Comparison of ENCODE assay signal across 8 cellular contexts in genomic region chrX:134373736-134374135, GRCh38. TPM values are rescaled to one million over a fixed set of nuclear protein-coding genes. Genes with fewer than 3 reads are reported as not detected.
DNase-seq lines count a peak whose midpoint lies in the region; ATAC-seq, FAIRE-seq and TF ChIP-seq lines count a peak whose summit lies in the region.

No MANE protein-coding gene starts in this region.

- intact Hi-C loops in left ventricle myocardium inferior (cut with micrococcal nuclease), result no loop called here
- intact Hi-C loops in left cardiac atrium (cut with DNase I), result no loop called here
- intact Hi-C loops in GM12878 (cut with micrococcal nuclease; ENCODE audit: unreplicated experiment), result no loop called here
- intact Hi-C loops in uterus (cut with DNase I; ENCODE audit: low total_unique reads), result no loop called here

- H2AFZ ChIP-seq in GM12878 (ENCODE audit: control insufficient read depth, low read depth, low read length), result peak overlapping the region; percentile 45

- SMC1A ChIA-PET in GM12878 (lab: Charles Lee; ENCODE audit: uncharacterized antibody, unreplicated experiment), result no interaction called here

- DNase-seq in left ventricle myocardium inferior (no peak), left cardiac atrium (no peak), GM12878 (ENCODE audit: low read depth, low spot score) (no peak), medulla oblongata (ENCODE audit: extremely low spot score) (peak; percentile 4), uterus (no peak), NCI-H2227 treated with DMSO at 0.1 percent for 48 hours (lab: John Stamatoyannopoulos, UW) (no peak)

- 0 out of 2 replicates have a peak overlapping the region, but pooled peaks have one; percentile 22 for H3K4me2 ChIP-seq in GM12878 (ENCODE audit: control insufficient read depth, insufficient read depth)

- CTCF ChIA-PET in GM12878 (lab: Yijun Ruan, JAX), result interaction anchor here (1.7 to 1.9 kb wide), 2 partner anchors 16 to 23 kb away, joined by 4 to 12 read pairs; no protein-coding TSS in a partner anchor

- RAD21 ChIA-PET in GM12878 (lab: Charles Lee; ENCODE audit: unreplicated experiment), result no interaction called here

- H3K27me3 ChIP-seq in left ventricle myocardium inferior (ENCODE audit: low read depth), result no peaks in the 10 kb centered on the region
- no peaks in the 10 kb centered on the region for H3K27me3 ChIP-seq in GM12878 (replicated peaks in 1 of 2; ENCODE audit: control insufficient read depth in 2 of 2, insufficient read depth in 2 of 2, low read length in 1 of 2)
- H3K27me3 ChIP-seq in uterus, result peaks cover 0 to 15% of the 10 kb centered on the region in 2 donors

- H3K4me1 ChIP-seq in left ventricle myocardium inferior, result peaks cover 20% of the 10 kb centered on the region
- peaks cover 5% of the 10 kb centered on the region; the same call in 1 of the 2 replicates for H3K4me1 ChIP-seq in GM12878 (ENCODE audit: control insufficient read depth, insufficient read depth, low read length)
- no peaks in the 10 kb centered on the region for H3K4me1 ChIP-seq in uterus

- H3K9me3 ChIP-seq in left ventricle myocardium inferior (replicated peaks) (no peaks in the 10 kb centered on the region), GM12878 (replicated peaks; ENCODE audit: control insufficient read depth, insufficient read depth, low read length) (no peaks in the 10 kb centered on the region), uterus (no peaks in the 10 kb centered on the region)

- BruUV-seq in GM12878 (replicated peaks; lab: Mats Ljungman, UMichigan), result no TSS peak

- no peaks in the 10 kb centered on the region for H4K20me1 ChIP-seq in GM12878 (ENCODE audit: control insufficient read depth, insufficient read depth)

- no peak for FAIRE-seq in GM12878 (lab: Jason Lieb, UNC)

- H3K36me3 ChIP-seq in left ventricle myocardium inferior (no peaks in the 10 kb centered on the region), GM12878 (ENCODE audit: control insufficient read depth in 2 of 2, insufficient read depth in 2 of 2, low read length in 1 of 2) (no peaks in the 10 kb centered on the region; a peak in 1 of 4 replicates), uterus (no peaks in the 10 kb centered on the region)

- in situ Hi-C loops in GM12878 (cut with MboI), result no loop called here

- no peak for TF ChIP-seq CTCF in left ventricle myocardium inferior (IDR thresholded peaks at IDR 0.05; ENCODE audit: borderline replicate concordance)
- no peak for TF ChIP-seq CTCF in GM12878 (IDR thresholded peaks at IDR 0.05 in 2 of 3, conservative IDR thresholded peaks at IDR 0.05 in 1 of 3; ENCODE audit: control insufficient read depth in 2 of 3, extremely low read depth in 1 of 3, insufficient read depth in 1 of 3, low read depth in 3 of 3, low read length in 3 of 3)
- TF ChIP-seq CTCF in uterus (IDR thresholded peaks at IDR 0.05), result no peak

- H3K9ac ChIP-seq in GM12878 (ENCODE audit: control insufficient read depth, insufficient read depth, low read length), result peak overlapping the region; percentile 84

- TF ChIP-seq EP300 in GM12878 (IDR thresholded peaks at IDR 0.05; ENCODE audit: borderline replicate concordance in 1 of 2, control insufficient read depth in 1 of 2, low read depth in 2 of 2, low read length in 2 of 2), result no peak

- no peak for TF ChIP-seq POLR2A in GM12878 (IDR thresholded peaks at IDR 0.05; ENCODE audit: low read depth, low read length)
- TF ChIP-seq POLR2A in uterus (IDR thresholded peaks at IDR 0.05), result no peak

- ATAC-seq in left cardiac atrium (no peak), GM12878 (no peak), GM21381 (IDR thresholded peaks at IDR 0.05; ENCODE audit: unreplicated experiment) (no peak), GM21576 (IDR thresholded peaks at IDR 0.05; ENCODE audit: unreplicated experiment) (no peak)

- H3K79me2 ChIP-seq in GM12878 (ENCODE audit: control insufficient read depth, insufficient read depth, low read length), result peaks cover 34% of the 10 kb centered on the region

- WGBS in GM12878 (ENCODE audit: insufficient coverage, insufficient replicate concordance, low lambda C conversion rate, missing lambda C conversion rate), result 51% methylated on average over 8 of the region's 8 CpGs

- TF ChIP-seq RAD21 in GM12878 (IDR thresholded peaks at IDR 0.05; ENCODE audit: insufficient read depth, low read depth, low read length), result no peak

- POLR2A ChIA-PET in GM12878 (lab: Charles Lee), result interaction anchor here (1.2 to 1.5 kb wide), 2 partner anchors 10 to 16 kb away, joined by 3 to 5 read pairs; no protein-coding TSS in a partner anchor

- H3K4me3 ChIP-seq in left ventricle myocardium inferior (peak overlapping the region; percentile 84), GM12878 (peak overlapping the region; percentile 89), uterus (peak overlapping the region; percentile 59 to 68)

- H3K27ac ChIP-seq in left ventricle myocardium inferior (replicated peaks) (peak overlapping the region; percentile 90), GM12878 (ENCODE audit: control insufficient read depth, insufficient read depth) (peak overlapping the region; percentile 82), uterus (peak overlapping the region; percentile 85 to 93)

TF ChIP-seq in GM12878, 131 proteins besides CTCF, POLR2A, EP300 and RAD21:
- TF ChIP-seq CBX5 (IDR thresholded peaks at IDR 0.05; ENCODE audit: low read depth) (0 out of 2 replicates have a peak, but pooled peaks have one; percentile 4), RUNX3 (IDR thresholded peaks at IDR 0.05; ENCODE audit: low read length) (no peak)

RNA-seq across cellular contexts. Expression of gene PHF6, which starts 0.6 kb away (rescaled TPM):
- total RNA-seq in left ventricle myocardium inferior, result 9.8 TPM
- 10 to 100 TPM; 11.2 to 11.9 TPM for total RNA-seq in left cardiac atrium
- 27.9 and 32.1 TPM in 2 replicates for total RNA-seq in GM12878 (2013; cell fraction: nucleolus; rRNA removed)
- total RNA-seq in GM12878 (2014; rRNA removed), result 28.9 and 36.2 TPM in 2 replicates
- total RNA-seq in GM12878 (2014; rRNA removed; fragmentation: Illumina TruSeq; extraction: Trizol), result 29.7 and 30.4 TPM in 2 replicates
- total RNA-seq in GM12878 (2021), result 39.9 and 42.4 TPM in 2 replicates
- 8.2 TPM for polyA plus RNA-seq in GM12878 (2011; ENCODE audit: low read depth)
- polyA plus RNA-seq in GM12878 (2011; rRNA removed), result 18.7 and 28.8 TPM in 2 replicates
- 5.5 and 7.2 TPM in 2 replicates for polyA plus RNA-seq in GM12878 (2011; cell fraction: cytosol; rRNA removed)
- 7.3 and 10.4 TPM in 2 replicates for polyA plus RNA-seq in GM12878 (2011; cell fraction: nucleus; rRNA removed)
- polyA plus RNA-seq in GM12878 (2012), result 16.0 and 21.9 TPM in 2 replicates
- 36.7 and 43.9 TPM in 2 replicates for polyA plus RNA-seq in GM12878 (2014; fragmentation: Illumina TruSeq; extraction: Trizol)
- polyA plus RNA-seq in GM12878 (2014; fragmentation: Nextera tagmentation; extraction: Ambion mirVana), result 10 to 100 TPM; 17.4 to 39.3 TPM
- 15.5 and 20.2 TPM in 2 replicates for polyA plus RNA-seq in GM12878 (2014; rRNA removed)
- 10 to 100 TPM; 44.9 to 49.7 TPM for polyA plus RNA-seq in GM12878 (2016; fragmentation: Nextera tagmentation; extraction: Ambion mirVana)
- polyA minus RNA-seq in GM12878 (2011; rRNA and poly(A)+ RNA removed), result 14.5 and 27.4 TPM in 2 replicates
- 8.0 and 11.5 TPM in 2 replicates for polyA minus RNA-seq in GM12878 (2011; cell fraction: cytosol; rRNA and poly(A)+ RNA removed)
- polyA minus RNA-seq in GM12878 (2011; cell fraction: nucleus; rRNA and poly(A)+ RNA removed), result 5.1 and 8.2 TPM in 2 replicates
- 10 to 100 TPM in 3 of 4 donors, 1 to 10 TPM in 1; 8.2 to 68.9 (median 14.4) TPM for total RNA-seq in uterus
